ENCODE assay signal across 8 cellular contexts in genomic region chr11:62645660-62645933, GRCh38. TPM values are rescaled to one million over a fixed set of nuclear protein-coding genes. Genes with fewer than 3 reads are reported as not detected.
DNase-seq lines count a peak whose midpoint lies in the region; ATAC-seq and TF ChIP-seq lines count a peak whose summit lies in the region.

No MANE protein-coding gene starts in this region.

- POLR2A ChIA-PET in AG04449 (lab: Yijun Ruan, JAX) = interaction anchor here (0.6 to 3.5 kb wide), 6 partner anchors 12 to 195 kb away, joined by 3 to 46 read pairs (median 4); partner anchors contain the start of genes C11orf98, CSKMT, LRRN4CL and TUT1
- POLR2A ChIA-PET in MCF 10A (lab: Yijun Ruan, JAX) = interaction anchor here (0.6 to 7.1 kb wide), 21 partner anchors 10 to 236 kb away, joined by 3 to 98 read pairs (median 8); partner anchors contain the start of genes AHNAK, B3GAT3, C11orf98 and CSKMT

- H3K4me1 ChIP-seq in HUES48 (ENCODE audit: control insufficient read depth, insufficient read depth, low read length) = no peaks in the 10 kb centered on the region
- peaks cover 26% of the 10 kb centered on the region for H3K4me1 ChIP-seq in mononuclear cell (ENCODE audit: insufficient read depth, low read length)

- DNase-seq in AG04449 (ENCODE audit: low read depth, low spot score) (no peak), MCF 10A (ENCODE audit: unreplicated experiment) (peak; percentile 5), HPDE6-E6E7 (ENCODE audit: extremely low spot score) (no peak)
- no peak for DNase-seq in central memory CD4-positive, alpha-beta T cell

- no peaks in the 10 kb centered on the region for H3K27me3 Mint-ChIP-seq in MCF 10A (ENCODE audit: insufficient read depth, unreplicated experiment)

- no peaks in the 10 kb centered on the region for H3K27me3 ChIP-seq in HUES48 (ENCODE audit: control insufficient read depth, insufficient read depth, low read length)
- H3K27me3 ChIP-seq in mononuclear cell (ENCODE audit: insufficient read depth, low read length) = no peaks in the 10 kb centered on the region

- peak overlapping the region; percentile 97 for H3K9ac ChIP-seq in HUES48 (ENCODE audit: low read depth, low read length)

- peak overlapping the region; percentile 98 for H3K27ac ChIP-seq in HUES48 (ENCODE audit: low read depth, low read length)

- no peaks in the 10 kb centered on the region for H3K4me1 Mint-ChIP-seq in MCF 10A (ENCODE audit: insufficient read depth, unreplicated experiment)

- H3K4me3 Mint-ChIP-seq in MCF 10A (ENCODE audit: unreplicated experiment) = peak overlapping the region; percentile 95

- ATAC-seq in HG02642 (IDR thresholded peaks at IDR 0.05; ENCODE audit: poor library complexity, unreplicated experiment) (no peak), GM21528 (IDR thresholded peaks at IDR 0.05; ENCODE audit: low FRiP score, unreplicated experiment) (no peak)

- intact Hi-C loops in MCF 10A (cut with micrococcal nuclease) = loop anchor here (5.0 kb wide), 1 partner anchor 33 kb away; the partner anchor contains the start of genes EML3 and ROM1

- no peaks in the 10 kb centered on the region for H3K9me3 Mint-ChIP-seq in MCF 10A (ENCODE audit: unreplicated experiment)

- BruUV-seq in MCF 10A (replicated peaks; lab: Mats Ljungman, UMichigan) = no TSS peak

- peak overlapping the region; percentile 92 for H3K27ac Mint-ChIP-seq in MCF 10A (ENCODE audit: low read depth, unreplicated experiment)

- peak overlapping the region; percentile 91 for H3K4me3 ChIP-seq in AG04449 (ENCODE audit: low read depth, low read length)
- H3K4me3 ChIP-seq in HUES48 (ENCODE audit: low read depth, low read length) = peak overlapping the region; percentile 95
- H3K4me3 ChIP-seq in mononuclear cell (ENCODE audit: low read length) = peak overlapping the region; percentile 97

- no peak for TF ChIP-seq CTCF in AG04449 (IDR thresholded peaks at IDR 0.05; ENCODE audit: insufficient read depth, low read length, missing control alignments)
- TF ChIP-seq CTCF in MCF 10A (IDR thresholded peaks at IDR 0.05; ENCODE audit: unreplicated experiment) = no peak

- H3K9me3 ChIP-seq in HUES48 (ENCODE audit: control insufficient read depth, insufficient read depth, low read length) (no peaks in the 10 kb centered on the region), mononuclear cell (ENCODE audit: low read depth, low read length) (no peaks in the 10 kb centered on the region)

- peaks cover 46% of the 10 kb centered on the region for H3K36me3 Mint-ChIP-seq in MCF 10A (ENCODE audit: insufficient read depth, unreplicated experiment)

- peaks cover 44% of the 10 kb centered on the region for H3K36me3 ChIP-seq in HUES48 (ENCODE audit: control insufficient read depth, insufficient read depth, low read length)

- CTCF ChIA-PET in AG04449 (lab: Yijun Ruan, JAX) = interaction anchor here (1.0 to 2.7 kb wide), 7 partner anchors 11 to 251 kb away, joined by 3 to 11 read pairs (median 4); partner anchors contain the start of genes C11orf98 and CSKMT
- CTCF ChIA-PET in MCF 10A (lab: Yijun Ruan, JAX) = interaction anchor here (1.0 to 1.5 kb wide), 2 partner anchors 45 to 251 kb away, joined by 3 to 8 read pairs; no protein-coding TSS in a partner anchor

RNA-seq across cellular contexts. Expression of gene GANAB, which starts 0.8 kb away (rescaled TPM):
- total RNA-seq in MCF 10A (2022) = 364 and 374 TPM in 2 replicates
- total RNA-seq in mononuclear cell = 50.1 TPM

RNA-seq across cellular contexts. Expression of gene INTS5, which starts 7.5 kb away (rescaled TPM):
- 17.4 and 19.3 TPM in 2 replicates for total RNA-seq in MCF 10A (2022)
- 12.4 TPM for total RNA-seq in mononuclear cell

RNA-seq across cellular contexts. Expression of gene C11orf98, which starts 19.4 kb away (rescaled TPM):
- total RNA-seq in MCF 10A (2022) (81.2 and 91.6 TPM in 2 replicates), mononuclear cell (4.9 TPM)

RNA-seq across cellular contexts. Expression of gene CSKMT, which starts 19.5 kb away (rescaled TPM):
- total RNA-seq in MCF 10A (2022) (15.4 and 31.2 TPM in 2 replicates), mononuclear cell (58.0 TPM)

RNA-seq across cellular contexts. Expression of gene B3GAT3, which starts 23.8 kb away (rescaled TPM):
- 40.1 and 42.4 TPM in 2 replicates for total RNA-seq in MCF 10A (2022)
- 15.7 TPM for total RNA-seq in mononuclear cell

Comparison
In these comparisons a context has a peak if more than half of its experiments do, and no peak if none do; other contexts are left out.
1. RNA of gene C11orf98, which starts 19.4 kb away (total RNA-seq): 81.2 to 91.6 TPM in MCF 10A; 4.9 TPM in mononuclear cell (single experiment); every median in the first group is over 10 times any median in the second.
2. Peak in every context shown above with its lines, with median percentiles within 50 percentile points of each other: H3K4me3 ChIP-seq.